In the genomic region with DNA sequence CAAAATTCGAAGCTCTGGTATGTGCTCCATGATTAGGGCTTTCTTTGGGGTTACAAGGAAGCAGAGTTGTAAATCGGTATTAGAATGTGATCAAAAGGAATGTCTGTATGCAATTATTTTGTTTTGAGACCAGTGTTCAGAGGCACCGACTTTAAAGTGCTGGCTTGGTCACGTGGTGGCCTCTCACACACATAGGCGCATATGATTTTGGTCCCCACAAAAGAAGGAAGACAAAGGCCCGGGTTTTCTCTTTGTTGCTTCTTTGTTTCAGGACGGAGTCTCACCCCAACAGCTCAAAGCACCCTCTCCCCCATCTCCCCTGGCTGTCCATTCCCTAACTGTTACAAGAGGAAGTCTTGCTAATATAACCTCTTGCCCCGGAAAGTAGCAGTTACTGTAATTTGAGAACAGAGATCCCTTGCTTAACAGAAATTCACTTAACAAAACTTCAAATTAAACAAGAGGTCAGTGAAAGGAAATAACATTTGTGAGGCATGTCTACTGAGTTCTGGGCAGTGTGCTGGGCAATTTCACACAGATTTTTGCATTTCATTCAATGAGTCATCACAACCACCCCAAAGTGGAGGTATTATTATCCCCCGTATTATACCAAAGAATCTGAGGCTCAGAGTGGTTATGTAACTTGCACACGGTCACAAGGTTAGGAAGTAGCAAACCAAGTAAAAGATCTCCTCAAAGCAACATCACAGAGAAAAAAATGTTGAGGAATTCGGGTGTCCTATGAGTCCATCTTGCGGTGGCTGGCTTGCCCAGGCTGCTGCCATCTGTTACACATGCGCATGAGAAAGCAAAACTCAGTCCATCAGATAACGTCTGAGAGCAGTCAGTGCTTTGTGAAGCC, we compare ENCODE assay signal across 11 cellular contexts.
A peak's percentile ranks its signal among the peaks of the same experiment; 100 is the strongest.
DNase-seq lines count a peak whose midpoint lies in the region; ATAC-seq and TF ChIP-seq lines count a peak whose summit lies in the region.
"Had no signal": no experiment of that assay in that cellular context is flagged by ENCODE, and none has a peak within 500 bp of the region (broad histone marks: within the 10 kb centered on the region; RNA-seq: fewer than 3 reads in every experiment).

No MANE protein-coding gene starts in this region.

- H3K4me1 ChIP-seq in adipocyte (ENCODE audit: control insufficient read depth, insufficient read depth, low read length), result peaks cover 20% of the 10 kb centered on the region

- H3K27me3 Mint-ChIP-seq in activated CD8-positive, alpha-beta T cell treated with anti-CD3 and anti-CD28 coated beads, Interleukin-2, amount 10 ng/mL, durations not matched to agents 7 days and 5 days (ENCODE audit: low read depth), result peaks cover 20% of the 10 kb centered on the region

- no peaks in the 10 kb centered on the region for H3K9me3 ChIP-seq in adipocyte (ENCODE audit: control insufficient read depth, low read length)

- no peak for ATAC-seq in activated CD8-positive, alpha-beta T cell treated with anti-CD3 and anti-CD28 coated beads, Interleukin-2, amount 10 ng/mL, durations not matched to agents 7 days and 5 days
- no peak for ATAC-seq in HG03280 (IDR thresholded peaks at IDR 0.05; ENCODE audit: unreplicated experiment)
- ATAC-seq: activated CD4-positive, alpha-beta T cell treated with anti-CD3 and anti-CD28 coated beads for 36 hours; left ventricle myocardium superior had no signal

- DNase-seq in HFF-Myc (ENCODE audit: extremely low read depth, low read depth) (peak; percentile 93), adipocyte (ENCODE audit: low read depth) (peak; percentile 79), iris pigment epithelial cell (ENCODE audit: low read depth) (peak; percentile 99), stromal cell of bone marrow (ENCODE audit: low read depth) (peak; percentile 85)
- no peak for DNase-seq in activated CD8-positive, alpha-beta T cell treated with anti-CD3 and anti-CD28 coated beads, Interleukin-2, amount 10 ng/mL, durations not matched to agents 7 days and 5 days
- no peak for DNase-seq in activated naive CD4-positive, alpha-beta T cell treated with Interleukin-2 at 50 U/mL for 16 hours
- DNase-seq: activated CD4-positive, alpha-beta T cell treated with anti-CD3 and anti-CD28 coated beads for 36 hours; cerebellar nuclear complex; left ventricle myocardium superior; NCI-H2171 had no signal

- no peak overlapping the region for H3K4me3 Mint-ChIP-seq in activated CD8-positive, alpha-beta T cell treated with anti-CD3 and anti-CD28 coated beads, Interleukin-2, amount 10 ng/mL, durations not matched to agents 7 days and 5 days
- H3K4me3 Mint-ChIP-seq: activated CD4-positive, alpha-beta T cell treated with anti-CD3 and anti-CD28 coated beads for 36 hours had no signal

- POLR2A ChIA-PET in activated CD8-positive, alpha-beta T cell treated with anti-CD3 and anti-CD28 coated beads, Interleukin-2, amount 10 ng/mL, durations not matched to agents 7 days and 5 days (lab: Charles Lee), result no interaction called here

- H3K27ac Mint-ChIP-seq in activated CD8-positive, alpha-beta T cell treated with anti-CD3 and anti-CD28 coated beads, Interleukin-2, amount 10 ng/mL, durations not matched to agents 7 days and 5 days, result no peak overlapping the region
- H3K27ac Mint-ChIP-seq: activated CD4-positive, alpha-beta T cell treated with anti-CD3 and anti-CD28 coated beads for 36 hours had no signal

- H3K4me3 ChIP-seq in HFF-Myc (replicated peaks; ENCODE audit: low read depth, low read length) (no peak overlapping the region), adipocyte (ENCODE audit: low read length) (peak overlapping the region; percentile 3)

- no peaks in the 10 kb centered on the region for H3K36me3 ChIP-seq in adipocyte (ENCODE audit: control insufficient read depth, insufficient read depth, low read length, severe bottlenecking)

- H3K27me3 ChIP-seq in adipocyte (replicated peaks; ENCODE audit: control insufficient read depth, insufficient read depth, low read length), result no peaks in the 10 kb centered on the region

- H3K9me3 Mint-ChIP-seq in activated CD8-positive, alpha-beta T cell treated with anti-CD3 and anti-CD28 coated beads, Interleukin-2, amount 10 ng/mL, durations not matched to agents 7 days and 5 days (ENCODE audit: insufficient read depth), result no peaks in the 10 kb centered on the region

- no peak for TF ChIP-seq CTCF in HFF-Myc (IDR thresholded peaks at IDR 0.05; ENCODE audit: low read depth, low read length, missing control alignments)

- CTCF ChIA-PET in activated CD8-positive, alpha-beta T cell treated with anti-CD3 and anti-CD28 coated beads, Interleukin-2, amount 10 ng/mL, durations not matched to agents 7 days and 5 days (lab: Charles Lee), result interaction anchor here (0.8 to 1.0 kb wide), 2 partner anchors 91 to 133 kb away, joined by 3 read pairs; no protein-coding TSS in a partner anchor

- peak overlapping the region; percentile 55 for H3K9ac ChIP-seq in adipocyte (ENCODE audit: low read length)

- H3K4me1 Mint-ChIP-seq in activated CD8-positive, alpha-beta T cell treated with anti-CD3 and anti-CD28 coated beads, Interleukin-2, amount 10 ng/mL, durations not matched to agents 7 days and 5 days (ENCODE audit: low read depth), result no peaks in the 10 kb centered on the region

- no peaks in the 10 kb centered on the region for H3K36me3 Mint-ChIP-seq in activated CD8-positive, alpha-beta T cell treated with anti-CD3 and anti-CD28 coated beads, Interleukin-2, amount 10 ng/mL, durations not matched to agents 7 days and 5 days (ENCODE audit: low read depth)

Comparison
In these comparisons a context has a peak if more than half of its experiments do, and no peak if none do; other contexts are left out.
1. DNase-seq: peak in HFF-Myc (single experiment), adipocyte (single experiment), iris pigment epithelial cell (single experiment) and stromal cell of bone marrow (single experiment); none in activated CD8-positive, alpha-beta T cell treated with anti-CD3 and anti-CD28 coated beads, Interleukin-2, amount 10 ng/mL, durations not matched to agents 7 days and 5 days (single experiment) and activated naive CD4-positive, alpha-beta T cell treated with Interleukin-2 at 50 U/mL for 16 hours (single experiment).